25 cellular contexts compared by ENCODE assay signal in genomic region chr4:47085661-47086060, GRCh38. TPM values are rescaled to one million over a fixed set of nuclear protein-coding genes. Genes with fewer than 3 reads are reported as not detected.
"Had no signal": no experiment of that assay in that cellular context is flagged by ENCODE, and none has a peak within 500 bp of the region (broad histone marks: within the 10 kb centered on the region; RNA-seq: fewer than 3 reads in every experiment).

No MANE protein-coding gene starts in this region.

- H3K27me3 Mint-ChIP-seq: stimulated activated memory B cell treated with anti-CD40 and anti-IgM and Interleukin-4, amounts not matched to agents 10 μg/mL and 1 μg/mL and 100 μg/mL, for 72 hours had no signal

- H3K9me3 Mint-ChIP-seq: naive thymus-derived CD4-positive, alpha-beta T cell; stimulated activated memory B cell treated with anti-CD40 and anti-IgM and Interleukin-4, amounts not matched to agents 10 μg/mL and 1 μg/mL and 100 μg/mL, for 72 hours; stimulated activated naive CD8-positive, alpha-beta T cell treated with anti-CD3 and anti-CD28 coated beads, Interleukin-15, Interleukin-2, amounts not matched to agents 100 ng/mL and 50 ng/mL, for 24 hours had no signal

- H3K4me3 Mint-ChIP-seq: naive thymus-derived CD4-positive, alpha-beta T cell; stimulated activated memory B cell treated with anti-CD40 and anti-IgM and Interleukin-4, amounts not matched to agents 10 μg/mL and 1 μg/mL and 100 μg/mL, for 72 hours; stimulated activated naive CD8-positive, alpha-beta T cell treated with anti-CD3 and anti-CD28 coated beads, Interleukin-15, Interleukin-2, amounts not matched to agents 100 ng/mL and 50 ng/mL, for 24 hours had no signal

- ATAC-seq: heart left ventricle; left colon; naive thymus-derived CD4-positive, alpha-beta T cell; psoas muscle; sciatic nerve; stimulated activated memory B cell treated with anti-CD40 and anti-IgM and Interleukin-4, amounts not matched to agents 10 μg/mL and 1 μg/mL and 100 μg/mL, for 72 hours had no signal

- H3K36me3 Mint-ChIP-seq: naive thymus-derived CD4-positive, alpha-beta T cell; stimulated activated memory B cell treated with anti-CD40 and anti-IgM and Interleukin-4, amounts not matched to agents 10 μg/mL and 1 μg/mL and 100 μg/mL, for 72 hours had no signal

- H3K27ac Mint-ChIP-seq: naive thymus-derived CD4-positive, alpha-beta T cell; stimulated activated memory B cell treated with anti-CD40 and anti-IgM and Interleukin-4, amounts not matched to agents 10 μg/mL and 1 μg/mL and 100 μg/mL, for 72 hours; stimulated activated naive CD8-positive, alpha-beta T cell treated with anti-CD3 and anti-CD28 coated beads, Interleukin-15, Interleukin-2, amounts not matched to agents 100 ng/mL and 50 ng/mL, for 24 hours had no signal

- DNase-seq: dorsolateral prefrontal cortex; effector CD8-positive, alpha-beta T cell; foreskin melanocyte; heart left ventricle; hippocampal formation; left colon; mammary epithelial cell; naive thymus-derived CD4-positive, alpha-beta T cell; psoas muscle; spleen; stimulated activated CD4-positive, alpha-beta T cell treated with anti-CD3 and anti-CD28 coated beads, Interleukin-15, amount 100 ng/mL, for 24 hours; stimulated activated CD4-positive, alpha-beta T cell treated with anti-CD3 and anti-CD28 coated beads, Interleukin-1b, Interleukin-23, amount 100 ng/mL, for 48 hours; stimulated activated CD4-positive, alpha-beta T cell treated with anti-CD3 and anti-CD28 coated beads, Interleukin-4, amount 100 ng/mL, for 24 hours; tibial artery; upper lobe of left lung; uterus had no signal

- H3K4me1 Mint-ChIP-seq: naive thymus-derived CD4-positive, alpha-beta T cell; stimulated activated memory B cell treated with anti-CD40 and anti-IgM and Interleukin-4, amounts not matched to agents 10 μg/mL and 1 μg/mL and 100 μg/mL, for 72 hours had no signal

RNA-seq across cellular contexts. Expression of gene GABRB1, which starts 54.3 kb away (rescaled TPM):
- total RNA-seq: kidney epithelial cell; lower leg skin; mammary epithelial cell; mesenteric fat pad; mononuclear cell; naive thymus-derived CD4-positive, alpha-beta T cell; osteoblast; psoas muscle; sciatic nerve; skeletal muscle tissue; spleen; upper lobe of left lung had no signal
